ENCODE assay signal across 8 cellular contexts in genomic region chr6:39724787-39725631, GRCh38. TPM values are rescaled to one million over a fixed set of nuclear protein-coding genes. Genes with fewer than 3 reads are reported as not detected.
DNase-seq lines count a peak whose midpoint lies in the region; ATAC-seq, FAIRE-seq and TF ChIP-seq lines count a peak whose summit lies in the region.

Gene KIF6 (minus strand): TSS chr6:39725408. CDS start chr6:39725310, 98 bp downstream.

- H3K36me3 Mint-ChIP-seq in mesothelial cell of epicardium, result no peaks in the 10 kb centered on the region

- FAIRE-seq in endothelial cell of umbilical vein (lab: Jason Lieb, UNC), result peak; percentile 48

- dilution Hi-C loops in endothelial cell of umbilical vein (cut with MboI; ENCODE audit: extremely low pct_ligation_motif_present, low sequenced_read_pairs), result no loop called here

- H3K27me3 ChIP-seq in endothelial cell of umbilical vein (ENCODE audit: control insufficient read depth in 2 of 2, insufficient read depth in 2 of 2, low read length in 2 of 2), result no peaks in the 10 kb centered on the region

- TF ChIP-seq POLR2A in endothelial cell of umbilical vein (IDR thresholded peaks at IDR 0.05; ENCODE audit: low read depth, low read length), result no peak

- no peaks in the 10 kb centered on the region for H3K9me3 ChIP-seq in endothelial cell of umbilical vein (replicated peaks; ENCODE audit: control insufficient read depth, insufficient read depth, low read length)

- H3K79me2 ChIP-seq in endothelial cell of umbilical vein (ENCODE audit: control insufficient read depth, insufficient read depth, low read length), result no peaks in the 10 kb centered on the region

- no peak within 1 kb of the TSS for H3K9ac ChIP-seq in endothelial cell of umbilical vein (replicated peaks; ENCODE audit: extremely low read depth, insufficient read depth, low read length)

- H3K36me3 ChIP-seq in endothelial cell of umbilical vein (ENCODE audit: control insufficient read depth in 2 of 2, extremely low read depth in 1 of 2, insufficient read depth in 2 of 2, low read length in 2 of 2), result no peaks in the 10 kb centered on the region

- H3K4me3 ChIP-seq in endothelial cell of umbilical vein (replicated peaks in 1 of 3; ENCODE audit: insufficient read depth in 1 of 3, low read depth in 1 of 3, low read length in 3 of 3), result peak within 1 kb of the TSS in 2 of 3 experiments; percentile 27 to 52

- H3K4me2 ChIP-seq in endothelial cell of umbilical vein (ENCODE audit: insufficient read depth, low read length), result peak within 1 kb of the TSS; percentile 58

- H2AFZ ChIP-seq in endothelial cell of umbilical vein (ENCODE audit: low read depth, low read length), result peak within 1 kb of the TSS; percentile 65

- no TSS peak for BruUV-seq in endothelial cell of umbilical vein (replicated peaks; lab: Mats Ljungman, UMichigan)

- H3K27me3 Mint-ChIP-seq in mesothelial cell of epicardium (ENCODE audit: low read depth), result peaks cover 12% of the 10 kb centered on the region

- no peak within 1 kb of the TSS for H3K27ac ChIP-seq in endothelial cell of umbilical vein (ENCODE audit: insufficient read depth, low read depth, low read length)

- intact Hi-C loops in endothelial cell of umbilical vein (cut with micrococcal nuclease), result loop anchor here (10.0 kb wide), 1 partner anchor 160 kb away; no protein-coding TSS in a partner anchor

- CTCF ChIA-PET in endothelial cell of umbilical vein (lab: Charles Lee), result no interaction called here

- H3K4me3 Mint-ChIP-seq in mesothelial cell of epicardium, result peak within 1 kb of the TSS; percentile 99

- H3K9me1 ChIP-seq in endothelial cell of umbilical vein (replicated peaks; ENCODE audit: control insufficient read depth, extremely low read depth, insufficient read depth, low read length), result no peaks in the 10 kb centered on the region

- no peaks in the 10 kb centered on the region for H4K20me1 ChIP-seq in endothelial cell of umbilical vein (replicated peaks; ENCODE audit: control insufficient read depth, extremely low read depth, insufficient read depth, low read length)

- peak; percentile 84 for ATAC-seq in HG03457 (IDR thresholded peaks at IDR 0.05; ENCODE audit: unreplicated experiment)

- DNase-seq in Ammon's horn (ENCODE audit: low spot score) (peak; percentile 97), GM19240 (ENCODE audit: insufficient read length, low spot score) (peak; percentile 83), NCI-H526 treated with DMSO at 0.1 percent for 48 hours (lab: John Stamatoyannopoulos, UW) (peak; percentile 83), activated T-cell treated with anti-CD3 and anti-CD28 coated beads for 1 hour (ENCODE audit: low read depth) (peak; percentile 68), endothelial cell of umbilical vein (ENCODE audit: low read depth, low spot score) (peak; percentile 34), mesothelial cell of epicardium (ENCODE audit: low spot score in 2 of 2, unreplicated experiment in 2 of 2) (peak; percentile 87 to 92)
- peak; percentile 38 for DNase-seq in stimulated activated CD8-positive, alpha-beta memory T cell treated with anti-CD3 and anti-CD28 coated beads, Interleukin-15, amount 100 ng/mL, for 1 hour (ENCODE audit: low read depth)

- H3K4me1 Mint-ChIP-seq in mesothelial cell of epicardium, result peaks cover 2% of the 10 kb centered on the region

- POLR2A ChIA-PET in endothelial cell of umbilical vein (lab: Charles Lee), result no interaction called here

- no peaks in the 10 kb centered on the region for H3K4me1 ChIP-seq in endothelial cell of umbilical vein (ENCODE audit: control insufficient read depth, extremely low read depth, insufficient read depth, low read length)

- no peaks in the 10 kb centered on the region for H3K9me3 Mint-ChIP-seq in mesothelial cell of epicardium

- TF ChIP-seq CTCF in endothelial cell of umbilical vein (IDR thresholded peaks at IDR 0.05; ENCODE audit: extremely low read depth in 1 of 2, insufficient read depth in 1 of 2, low read depth in 1 of 2, low read length in 2 of 2), result no peak
- no peak for TF ChIP-seq CTCF in mesothelial cell of epicardium (IDR thresholded peaks at IDR 0.05; ENCODE audit: unreplicated experiment)

- peak within 1 kb of the TSS; percentile 96 for H3K27ac Mint-ChIP-seq in mesothelial cell of epicardium

TF ChIP-seq in endothelial cell of umbilical vein, 7 proteins besides CTCF, POLR2A, EP300 and RAD21:
- TF ChIP-seq MAX (IDR thresholded peaks at IDR 0.05; ENCODE audit: insufficient read depth, insufficient read length) (no peak), POLR2AphosphoS5 (IDR thresholded peaks at IDR 0.05; ENCODE audit: insufficient read depth, low read depth, low read length) (no peak), MYC (IDR thresholded peaks at IDR 0.05; ENCODE audit: low read depth, low read length) (no peak), EZH2 (IDR thresholded peaks at IDR 0.05; ENCODE audit: borderline replicate concordance, low read depth, low read length, severe bottlenecking) (no peak), FOS (IDR thresholded peaks at IDR 0.05; ENCODE audit: borderline replicate concordance, insufficient read depth, low read length) (no peak), JUN (IDR thresholded peaks at IDR 0.05; ENCODE audit: borderline replicate concordance, insufficient read depth, insufficient read length, low read depth) (no peak), GATA2 (IDR thresholded peaks at IDR 0.05; ENCODE audit: insufficient read depth, insufficient read length, low read depth, low read length) (no peak)

RNA-seq across cellular contexts. Expression of gene KIF6, which starts in this region (rescaled TPM):
- total RNA-seq in endothelial cell of umbilical vein (not detected in 2 replicates), mesothelial cell of epicardium (1.2 to 1.4 TPM (median 1.3 TPM) in 3 replicates)
- polyA plus RNA-seq in endothelial cell of umbilical vein, result not detected in 2 replicates
- 0.03 TPM in 1 of 2 replicates, not detected in the other for polyA plus RNA-seq in endothelial cell of umbilical vein (2011; cell fraction: cytosol; rRNA removed)
- not detected in 2 replicates for polyA plus RNA-seq in endothelial cell of umbilical vein (2011; cell fraction: nucleus; rRNA removed)
- not detected in 2 replicates for polyA plus RNA-seq in endothelial cell of umbilical vein (2012)
- polyA minus RNA-seq in endothelial cell of umbilical vein, result not detected in 2 replicates
- not detected for polyA minus RNA-seq in endothelial cell of umbilical vein (2011; cell fraction: cytosol; rRNA and poly(A)+ RNA removed)
- not detected in 2 replicates for polyA minus RNA-seq in endothelial cell of umbilical vein (2011; cell fraction: nucleus; rRNA and poly(A)+ RNA removed)

Comparison
In these comparisons a context has a peak if more than half of its experiments do, and no peak if none do; other contexts are left out.
1. Peak in DNase-seq, H3K4me3 ChIP-seq and H3K4me2 ChIP-seq in endothelial cell of umbilical vein; RNA of the gene not detected or under 1 TPM.
2. DNase-seq: peak in every context shown above with its lines; median percentile 97 in Ammon's horn; 90 in mesothelial cell of epicardium; 83 in GM19240; 83 in NCI-H526 treated with DMSO at 0.1 percent for 48 hours; 68 in activated T-cell treated with anti-CD3 and anti-CD28 coated beads for 1 hour; 38 in stimulated activated CD8-positive, alpha-beta memory T cell treated with anti-CD3 and anti-CD28 coated beads, Interleukin-15, amount 100 ng/mL, for 1 hour; 34 in endothelial cell of umbilical vein.